In the genomic region with DNA sequence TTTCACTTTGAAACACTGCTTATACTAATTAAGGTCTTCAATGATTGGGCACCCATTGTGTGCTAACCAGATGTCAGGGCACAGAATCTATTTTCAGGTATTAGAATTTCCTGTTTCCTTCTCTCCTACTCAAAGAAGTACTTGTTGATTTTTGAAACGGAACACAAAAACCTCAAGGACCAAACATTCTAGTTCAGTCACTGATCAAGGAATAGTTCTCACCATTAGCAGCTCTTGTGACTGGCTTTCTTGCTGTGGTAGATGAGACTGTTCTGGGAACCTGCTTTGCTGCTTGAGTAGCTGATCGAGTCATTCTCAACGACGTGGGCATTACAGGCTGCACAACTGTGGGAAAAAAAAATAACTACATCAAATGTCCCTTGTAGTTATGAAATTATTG, we compare ENCODE assay signal across 15 cellular contexts. TPM values are rescaled to one million over a fixed set of nuclear protein-coding genes. Genes with fewer than 3 reads are reported as not detected.
DNase-seq lines count a peak whose midpoint lies in the region; ATAC-seq, FAIRE-seq and TF ChIP-seq lines count a peak whose summit lies in the region.
"Had no signal": no experiment of that assay in that cellular context is flagged by ENCODE, and none has a peak within 500 bp of the region (broad histone marks: within the 10 kb centered on the region; RNA-seq: fewer than 3 reads in every experiment).

No MANE protein-coding gene starts in this region.

- H3K27ac ChIP-seq in left lung, result no peak overlapping the region
- H3K27ac ChIP-seq: lower lobe of right lung had no signal

- H3K27me3 ChIP-seq in left lung, result no peaks in the 10 kb centered on the region
- H3K27me3 ChIP-seq: transverse colon had no signal

- no peaks in the 10 kb centered on the region for H3K4me1 Mint-ChIP-seq in glutamatergic neuron (ENCODE audit: low read depth, unreplicated experiment)

- no peaks in the 10 kb centered on the region for H3K9me3 Mint-ChIP-seq in glutamatergic neuron (ENCODE audit: unreplicated experiment)
- H3K9me3 Mint-ChIP-seq: activated T-helper 2 cell treated with anti-CD3 and anti-CD28 coated beads, Interferon-gamma antibody, Interleukin-2, Interleukin-4, amounts not matched to agents 10 μg/mL and 5 μg/mL and 100 μg/mL, durations not matched to agents 14 hours and 24 hours and 36 hours had no signal

- intact Hi-C loops in left lung (cut with DNase I), result no loop called here

- ATAC-seq in GM18505 (IDR thresholded peaks at IDR 0.05; ENCODE audit: unreplicated experiment), result peak; percentile 91
- peak; percentile 81 for ATAC-seq in GM21515 (IDR thresholded peaks at IDR 0.05; ENCODE audit: unreplicated experiment)
- peak; percentile 64 for ATAC-seq in HG03439 (IDR thresholded peaks at IDR 0.05; ENCODE audit: unreplicated experiment)
- peak; percentile 63 for ATAC-seq in left lung

- DNase-seq in left lung (no peak), glutamatergic neuron (no peak), NCI-H345 (lab: John Stamatoyannopoulos, UW) (no peak), D721Med (ENCODE audit: insufficient read length, low spot score) (no peak)
- DNase-seq in stimulated activated naive CD4-positive, alpha-beta T cell treated with Interleukin-2 at 50 U/mL for 16 hours (lab: John Stamatoyannopoulos, UW), result no peak
- DNase-seq: lower lobe of right lung; NCI-H446; stimulated activated CD4-positive, alpha-beta T cell treated with anti-CD3 and anti-CD28 coated beads, Interleukin-12 subunit alpha, Interleukin-12 subunit beta, amount 100 ng/mL, for 4 hours; transverse colon had no signal

- no peak overlapping the region for H3K4me3 Mint-ChIP-seq in glutamatergic neuron (ENCODE audit: unreplicated experiment)

- FAIRE-seq in D721Med (lab: Jason Lieb, UNC), result no peak
- FAIRE-seq: endometrium, G401.6 had no signal

- TF ChIP-seq POLR2A in GM18505 (IDR thresholded peaks at IDR 0.05; ENCODE audit: borderline replicate concordance, extremely low read depth, insufficient read depth, insufficient read length), result no peak

- TF ChIP-seq CTCF in left lung (IDR thresholded peaks at IDR 0.05) (no peak), glutamatergic neuron (IDR thresholded peaks at IDR 0.05; ENCODE audit: partially characterized antibody, unreplicated experiment) (no peak), D721Med (IDR thresholded peaks at IDR 0.05; ENCODE audit: insufficient read depth, missing control alignments) (no peak)

- H3K4me1 ChIP-seq in left lung, result no peaks in the 10 kb centered on the region
- H3K4me1 ChIP-seq: lower lobe of right lung, transverse colon had no signal

- H3K27me3 Mint-ChIP-seq in glutamatergic neuron (ENCODE audit: unreplicated experiment), result no peaks in the 10 kb centered on the region

- H3K4me3 ChIP-seq in left lung, result no peak overlapping the region
- H3K4me3 ChIP-seq: lower lobe of right lung, transverse colon had no signal

- no peaks in the 10 kb centered on the region for H3K36me3 Mint-ChIP-seq in glutamatergic neuron (ENCODE audit: unreplicated experiment)

- H3K9me3 ChIP-seq in left lung, result no peaks in the 10 kb centered on the region
- H3K9me3 ChIP-seq: lower lobe of right lung, transverse colon had no signal

- no peaks in the 10 kb centered on the region for H3K36me3 ChIP-seq in left lung
- H3K36me3 ChIP-seq: lower lobe of right lung, transverse colon had no signal

- no peak overlapping the region for H3K27ac Mint-ChIP-seq in glutamatergic neuron (ENCODE audit: unreplicated experiment)
- H3K27ac Mint-ChIP-seq: activated T-helper 2 cell treated with anti-CD3 and anti-CD28 coated beads, Interferon-gamma antibody, Interleukin-2, Interleukin-4, amounts not matched to agents 10 μg/mL and 5 μg/mL and 100 μg/mL, durations not matched to agents 14 hours and 24 hours and 36 hours had no signal

RNA-seq across cellular contexts. Expression of gene DLGAP5, which starts 11.0 kb away (rescaled TPM):
- 1 to 10 TPM; 1.8 to 8.3 TPM for total RNA-seq in left lung
- 8.2 TPM for total RNA-seq in glutamatergic neuron (ENCODE audit: unreplicated experiment)

RNA-seq across cellular contexts. Expression of gene LGALS3, which starts 51.4 kb away (rescaled TPM):
- 100 to 1,000 TPM; 332 to 369 TPM for total RNA-seq in left lung
- total RNA-seq in glutamatergic neuron (ENCODE audit: unreplicated experiment), result not detected

Comparison
In these comparisons a context has a peak if more than half of its experiments do, and no peak if none do; other contexts are left out.
1. RNA of gene LGALS3, which starts 51.4 kb away (total RNA-seq): 332 to 369 TPM in left lung; not detected in glutamatergic neuron (single experiment); every median in the first group is over 100 times any median in the second.
2. Peak in every context shown above with its lines, with median percentiles within 50 percentile points of each other: ATAC-seq.